Comparison of ENCODE assay signal across 1 cellular context in genomic region chr6:158709809-158710208, GRCh38.
TF ChIP-seq lines count a peak whose summit lies in the region.

No MANE protein-coding gene starts in this region.

TF ChIP-seq in K562, 482 proteins besides CTCF, POLR2A, EP300 and RAD21:
- TF ChIP-seq ZBTB33 (CRISPR knock-in tag; IDR thresholded peaks at IDR 0.05) (peak; percentile 59; the same call in 1 of the 2 replicates), NR2C1 (IDR thresholded peaks at IDR 0.05) (no peak), NR2C1 (tag; IDR thresholded peaks at IDR 0.05) (no peak), NEUROD1 (IDR thresholded peaks at IDR 0.05; ENCODE audit: borderline replicate concordance, low read depth, low read length, partially characterized antibody) (no peak), FOXJ3 (CRISPR knock-in tag; IDR thresholded peaks at IDR 0.05) (no peak), HSF4 (CRISPR knock-in tag; IDR thresholded peaks at IDR 0.05; ENCODE audit: borderline replicate concordance) (no peak), ZNF121 (CRISPR knock-in tag; conservative IDR thresholded peaks at IDR 0.05) (0 out of 2 replicates have a peak, but pooled peaks have one; percentile 34), ZNF561 (CRISPR knock-in tag; conservative IDR thresholded peaks at IDR 0.05) (no peak)
